ENCODE assay signal across 8 cellular contexts in genomic region chr18:36828630-36829361, GRCh38. TPM values are rescaled to one million over a fixed set of nuclear protein-coding genes. Genes with fewer than 3 reads are reported as not detected.
A peak's percentile ranks its signal among the peaks of the same experiment; 100 is the strongest.
DNase-seq lines count a peak whose midpoint lies in the region; ATAC-seq and TF ChIP-seq lines count a peak whose summit lies in the region.

Gene KIAA1328 (plus strand): TSS chr18:36829127. CDS start chr18:36829139, 12 bp downstream.
Gene TPGS2 (minus strand): TSS chr18:36829002. CDS start chr18:36828767, 235 bp downstream.

- H3K9me3 Mint-ChIP-seq in activated CD4-positive, alpha-beta T cell treated with anti-CD3 and anti-CD28 coated beads for 36 hours (ENCODE audit: low read depth), result no peaks in the 10 kb centered on the region

- peaks cover 16% of the 10 kb centered on the region for H3K36me3 Mint-ChIP-seq in activated CD4-positive, alpha-beta T cell treated with anti-CD3 and anti-CD28 coated beads for 36 hours (ENCODE audit: low read depth)

- H3K27me3 ChIP-seq in BJ (ENCODE audit: control insufficient read depth, insufficient read depth, low read length), result no peaks in the 10 kb centered on the region

- CTCF ChIA-PET in BJ (lab: Yijun Ruan, JAX), result interaction anchor here (0.6 to 1.6 kb wide), 12 partner anchors 10 to 614 kb away, joined by 3 to 8 read pairs (median 3); no protein-coding TSS in a partner anchor
- CTCF ChIA-PET in activated CD4-positive, alpha-beta T cell treated with anti-CD3 and anti-CD28 coated beads for 36 hours (lab: Charles Lee), result interaction anchor here (0.7 to 1.5 kb wide), 5 partner anchors 10 to 68 kb away, joined by 3 to 5 read pairs (median 4); no protein-coding TSS in a partner anchor

- DNase-seq in BJ (ENCODE audit: low read depth) (peak; percentile 52), NCI-H510A treated with DMSO at 0.1 percent for 48 hours (lab: John Stamatoyannopoulos, UW) (peak; percentile 98), choroid plexus epithelial cell (ENCODE audit: low read depth) (peak; percentile 91), left kidney (ENCODE audit: low read depth, low spot score) (peak; percentile 95)
- DNase-seq in activated CD4-positive, alpha-beta T cell treated with anti-CD3 and anti-CD28 coated beads for 36 hours, result peak; percentile 92
- DNase-seq in stimulated activated CD4-positive, alpha-beta T cell treated with anti-CD3 and anti-CD28 coated beads, Interleukin-2, amount 100 ng/mL, for 24 hours, result peak; percentile 87 to 89

- H3K36me3 ChIP-seq in BJ (ENCODE audit: control insufficient read depth, insufficient read depth, low read length), result no peaks in the 10 kb centered on the region

- H3K4me3 ChIP-seq in BJ (ENCODE audit: low read depth, low read length) (peak within 1 kb of the TSS; percentile 89), choroid plexus epithelial cell (ENCODE audit: low read depth, low read length) (peak within 1 kb of the TSS; percentile 100)

- no peaks in the 10 kb centered on the region for H3K27me3 Mint-ChIP-seq in activated CD4-positive, alpha-beta T cell treated with anti-CD3 and anti-CD28 coated beads for 36 hours

- intact Hi-C loops in activated CD4-positive, alpha-beta T cell treated with anti-CD3 and anti-CD28 coated beads for 36 hours (cut with DNase I, micrococcal nuclease), result loop anchor here (1.0 to 5.0 kb wide), 4 partner anchors 699 to 1331 kb away; partner anchors contain the start of genes ELP2 (in 2 of the 2), SLC39A6 (in 2 of the 2), INO80C (in 1 of the 2) and RMP24 (in 1 of the 2)

- POLR2A ChIA-PET in BJ (lab: Charles Lee), result interaction anchor here (0.6 kb wide), 1 partner anchor 113 kb away, joined by 3 read pairs; no protein-coding TSS in a partner anchor
- POLR2A ChIA-PET in activated CD4-positive, alpha-beta T cell treated with anti-CD3 and anti-CD28 coated beads for 36 hours (lab: Charles Lee), result interaction anchor here (0.6 kb wide), 1 partner anchor 1786 kb away, joined by 4 read pairs; no protein-coding TSS in a partner anchor

- peak within 1 kb of the TSS; percentile 95 for H3K27ac Mint-ChIP-seq in activated CD4-positive, alpha-beta T cell treated with anti-CD3 and anti-CD28 coated beads for 36 hours

- TF ChIP-seq CTCF in BJ (IDR thresholded peaks at IDR 0.05; ENCODE audit: insufficient read depth, low read depth, low read length), result peak; percentile 57
- peak; percentile 44 for TF ChIP-seq CTCF in choroid plexus epithelial cell (conservative IDR thresholded peaks at IDR 0.05; ENCODE audit: low read depth, low read length)

- peaks cover 35% of the 10 kb centered on the region for H3K4me1 Mint-ChIP-seq in activated CD4-positive, alpha-beta T cell treated with anti-CD3 and anti-CD28 coated beads for 36 hours

- peak within 1 kb of the TSS; percentile 77 for H3K4me3 Mint-ChIP-seq in activated CD4-positive, alpha-beta T cell treated with anti-CD3 and anti-CD28 coated beads for 36 hours

- ATAC-seq in HG03432 (IDR thresholded peaks at IDR 0.05; ENCODE audit: unreplicated experiment), result peak; percentile 95
- peak; percentile 92 for ATAC-seq in activated CD4-positive, alpha-beta T cell treated with anti-CD3 and anti-CD28 coated beads for 36 hours

- peak; percentile 68 for TF ChIP-seq POLR2A in GM19193 (IDR thresholded peaks at IDR 0.05; ENCODE audit: extremely low read depth, insufficient read depth, insufficient read length)

RNA-seq across cellular contexts. Expression of gene KIAA1328, which starts in this region (rescaled TPM):
- 2.2 and 3.3 TPM in 2 replicates for polyA plus RNA-seq in BJ (2011; rRNA removed)
- polyA minus RNA-seq in BJ (2011; rRNA and poly(A)+ RNA removed), result 4.3 and 5.4 TPM in 2 replicates
- total RNA-seq in activated CD4-positive, alpha-beta T cell treated with anti-CD3 and anti-CD28 coated beads for 36 hours, result 1 to 10 TPM; 5.8 to 7.4 TPM

RNA-seq across cellular contexts. Expression of gene TPGS2, which starts in this region (rescaled TPM):
- 275 and 287 TPM in 2 replicates for polyA plus RNA-seq in BJ (2011; rRNA removed)
- polyA minus RNA-seq in BJ (2011; rRNA and poly(A)+ RNA removed), result 95.6 and 148 TPM in 2 replicates
- 100 to 1,000 TPM in 1 of 2 experiments, 10 to 100 TPM in 1; 87.6 to 158 TPM for total RNA-seq in activated CD4-positive, alpha-beta T cell treated with anti-CD3 and anti-CD28 coated beads for 36 hours

Comparison
In these comparisons a context has a peak if more than half of its experiments do, and no peak if none do; other contexts are left out.
1. Peak in every context shown above with its lines: DNase-seq, ATAC-seq and H3K4me3 ChIP-seq.